18 cellular contexts compared by ENCODE assay signal in the genomic region with DNA sequence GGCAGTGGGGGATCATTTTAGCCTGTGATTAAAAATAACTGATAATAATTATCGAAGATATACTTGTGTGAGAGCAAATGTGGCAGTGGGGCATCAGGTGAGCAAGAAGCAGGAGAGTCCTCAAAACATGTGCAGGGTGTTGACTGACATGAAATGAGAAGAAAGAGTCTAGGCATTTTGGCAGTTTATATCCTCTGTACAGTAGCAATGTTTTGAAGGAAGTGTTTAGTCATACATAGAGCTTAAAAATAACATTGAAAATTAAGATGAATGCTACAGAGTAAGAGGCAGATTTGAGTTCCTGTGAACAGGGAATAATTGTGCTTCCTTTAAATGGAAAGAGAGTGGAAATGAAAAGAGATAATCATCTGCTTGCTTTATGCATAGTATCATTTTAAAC. TPM values are rescaled to one million over a fixed set of nuclear protein-coding genes. Genes with fewer than 3 reads are reported as not detected.
DNase-seq lines count a peak whose midpoint lies in the region; ATAC-seq and TF ChIP-seq lines count a peak whose summit lies in the region.
"Had no signal": no experiment of that assay in that cellular context is flagged by ENCODE, and none has a peak within 500 bp of the region (broad histone marks: within the 10 kb centered on the region; RNA-seq: fewer than 3 reads in every experiment).

No MANE protein-coding gene starts in this region.

- peak; percentile 26 for DNase-seq in EH (ENCODE audit: low read depth)
- DNase-seq in astrocyte of the spinal cord (ENCODE audit: low read depth, low spot score), result peak; percentile 7
- DNase-seq in iris pigment epithelial cell (ENCODE audit: low read depth), result peak; percentile 28
- DNase-seq in neural progenitor cell (ENCODE audit: low spot score), result no peak
- DNase-seq in endothelial cell (ENCODE audit: low spot score), result no peak
- DNase-seq: DMS79, GF-D8, GOT3, NCI-H345, NCI-H69, PC-9, SK-N-SH had no signal

- no peaks in the 10 kb centered on the region for H3K36me3 ChIP-seq in neural progenitor cell

- no peak overlapping the region for H3K4me3 Mint-ChIP-seq in neural progenitor cell
- H3K4me3 Mint-ChIP-seq in endothelial cell (ENCODE audit: unreplicated experiment), result no peak overlapping the region
- H3K4me3 Mint-ChIP-seq: CD14-positive monocyte, IgD-negative memory B cell had no signal

- no peaks in the 10 kb centered on the region for H4K20me1 ChIP-seq in neural progenitor cell (ENCODE audit: low read depth)

- no peaks in the 10 kb centered on the region for H3K4me1 ChIP-seq in neural progenitor cell
- H3K4me1 ChIP-seq: A549 had no signal

- no peak overlapping the region for H3K9ac ChIP-seq in neural progenitor cell
- H3K9ac ChIP-seq: SK-N-SH had no signal

- H3K27me3 ChIP-seq in neural progenitor cell, result no peaks in the 10 kb centered on the region

- H3K27ac ChIP-seq in neural progenitor cell, result no peak overlapping the region
- H3K27ac ChIP-seq: A549, PC-9 had no signal

- no peaks in the 10 kb centered on the region for H3F3A ChIP-seq in neural progenitor cell (ENCODE audit: low read depth)

- no peaks in the 10 kb centered on the region for H3K79me2 ChIP-seq in neural progenitor cell (ENCODE audit: low read depth)

- H3K4me2 ChIP-seq in neural progenitor cell, result no peak overlapping the region
- H3K4me2 ChIP-seq: A549, PC-9, SK-N-SH had no signal

- H3K27ac Mint-ChIP-seq in neural progenitor cell (no peak overlapping the region), endothelial cell (ENCODE audit: unreplicated experiment) (no peak overlapping the region)

- H3K36me3 Mint-ChIP-seq in neural progenitor cell, result no peaks in the 10 kb centered on the region
- no peaks in the 10 kb centered on the region for H3K36me3 Mint-ChIP-seq in endothelial cell (ENCODE audit: low read depth, unreplicated experiment)

- no peak for TF ChIP-seq CTCF in astrocyte of the spinal cord (IDR thresholded peaks at IDR 0.05; ENCODE audit: low read depth, low read length)
- TF ChIP-seq CTCF in neural progenitor cell (IDR thresholded peaks at IDR 0.05), result no peak
- TF ChIP-seq CTCF in endothelial cell (IDR thresholded peaks at IDR 0.05; ENCODE audit: unreplicated experiment), result no peak

- in situ Hi-C loops in astrocyte of the spinal cord (cut with HindIII; ENCODE audit: low sequenced_read_pairs), result no loop called here

- no peak overlapping the region for H2AFZ ChIP-seq in neural progenitor cell (replicated peaks)
- H2AFZ ChIP-seq: PC-9 had no signal

- H3K27me3 Mint-ChIP-seq in neural progenitor cell (ENCODE audit: insufficient read depth, low read depth) (no peaks in the 10 kb centered on the region), endothelial cell (ENCODE audit: unreplicated experiment) (peaks cover 1% of the 10 kb centered on the region)
- H3K27me3 Mint-ChIP-seq: IgD-negative memory B cell had no signal

- no peaks in the 10 kb centered on the region for H3K4me1 Mint-ChIP-seq in neural progenitor cell
- H3K4me1 Mint-ChIP-seq in endothelial cell (ENCODE audit: unreplicated experiment), result no peaks in the 10 kb centered on the region
- H3K4me1 Mint-ChIP-seq: CD14-positive monocyte had no signal

- H3K4me3 ChIP-seq in astrocyte of the spinal cord (ENCODE audit: low read depth, low read length), result no peak overlapping the region
- H3K4me3 ChIP-seq in neural progenitor cell, result no peak overlapping the region
- H3K4me3 ChIP-seq: A549, PC-9 had no signal

- no peaks in the 10 kb centered on the region for H3K9me3 Mint-ChIP-seq in neural progenitor cell
- no peaks in the 10 kb centered on the region for H3K9me3 Mint-ChIP-seq in endothelial cell (ENCODE audit: unreplicated experiment)
- H3K9me3 Mint-ChIP-seq: CD14-positive monocyte, IgD-negative memory B cell had no signal

- ATAC-seq in HG02884 (IDR thresholded peaks at IDR 0.05; ENCODE audit: unreplicated experiment) (peak; percentile 63), HG02885 (IDR thresholded peaks at IDR 0.05; ENCODE audit: poor library complexity, unreplicated experiment) (no peak)
- ATAC-seq: A549, Right ventricle myocardium inferior had no signal

- no peaks in the 10 kb centered on the region for H3K9me3 ChIP-seq in neural progenitor cell (ENCODE audit: low read depth)
- H3K9me3 ChIP-seq: A549, SK-N-SH had no signal

RNA-seq across cellular contexts. Expression of a gene that starts 47.4 kb away (rescaled TPM):
- total RNA-seq in neural progenitor cell (ENCODE audit: low replicate concordance) (17.1 and 26.5 TPM in 2 replicates), endothelial cell (ENCODE audit: unreplicated experiment) (20.6 TPM)

RNA-seq across cellular contexts. Expression of a gene that starts 53.3 kb away (rescaled TPM):
- 0.09 TPM in 1 of 2 replicates, not detected in the other for total RNA-seq in neural progenitor cell (ENCODE audit: low replicate concordance)
- total RNA-seq in endothelial cell (ENCODE audit: unreplicated experiment), result not detected
- total RNA-seq: PC-9, Right ventricle myocardium inferior had no signal

Comparison
In these comparisons a context has a peak if more than half of its experiments do, and no peak if none do; other contexts are left out.
1. DNase-seq: peak in EH (single experiment), astrocyte of the spinal cord (single experiment) and iris pigment epithelial cell (single experiment); none in neural progenitor cell (single experiment) and endothelial cell (single experiment).